In genomic region chr6:8982659-8983058, GRCh38 we compare ENCODE assay signal across 1 cellular context.
TF ChIP-seq lines count a peak whose summit lies in the region.

No MANE protein-coding gene starts in this region.

TF ChIP-seq in HepG2, 621 proteins besides CTCF, POLR2A, EP300 and RAD21 (continued from another document):
- TF ChIP-seq ZNF503 (CRISPR knock-in tag; IDR thresholded peaks at IDR 0.05) = no peak
- no peak for TF ChIP-seq ZNF234 (CRISPR knock-in tag; conservative IDR thresholded peaks at IDR 0.05)
- no peak for TF ChIP-seq ZKSCAN5 (CRISPR knock-in tag; IDR thresholded peaks at IDR 0.05)
- no peak for TF ChIP-seq ZEB1 (IDR thresholded peaks at IDR 0.05; ENCODE audit: insufficient replicate concordance, low read depth)
- TF ChIP-seq GMEB1 (CRISPR knock-in tag; IDR thresholded peaks at IDR 0.05; ENCODE audit: borderline replicate concordance) = no peak
- TF ChIP-seq ZMAT5 (CRISPR knock-in tag; IDR thresholded peaks at IDR 0.05; ENCODE audit: borderline replicate concordance, low read depth) = no peak
- TF ChIP-seq ZNF33B (CRISPR knock-in tag; IDR thresholded peaks at IDR 0.05) = no peak
- no peak for TF ChIP-seq ZNF766 (CRISPR knock-in tag; IDR thresholded peaks at IDR 0.05; ENCODE audit: borderline replicate concordance)
- no peak for TF ChIP-seq CERS6 (CRISPR knock-in tag; IDR thresholded peaks at IDR 0.05)
- no peak for TF ChIP-seq ZSCAN29 (CRISPR knock-in tag; conservative IDR thresholded peaks at IDR 0.05)
